ENCODE assay signal across 8 cellular contexts in genomic region chr1:184664042-184664659, GRCh38.
DNase-seq lines count a peak whose midpoint lies in the region; ATAC-seq, FAIRE-seq and TF ChIP-seq lines count a peak whose summit lies in the region.

No MANE protein-coding gene starts in this region.

- DNase-seq in HCT116 (ENCODE audit: low read depth, low spot score): peak; percentile 26
- DNase-seq in NOMO-1 treated with DMSO at 0.1 percent for 48 hours (lab: John Stamatoyannopoulos, UW; ENCODE audit: unreplicated experiment): peak; percentile 60
- peak in 52 of 56 donors; percentile 29 to 83 (median 65) for DNase-seq in amygdala (lab: John Stamatoyannopoulos, UW)
- DNase-seq in cardiac septum (ENCODE audit: low spot score): peak; percentile 84
- DNase-seq in pancreas: peak; percentile 40 to 90 (median 66)

- no peak for FAIRE-seq in pancreas (lab: Jason Lieb, UNC)

- H3K9ac ChIP-seq in ES-I3 (ENCODE audit: low read depth, low read length): peak overlapping the region; percentile 39; the same call in 1 of the 2 replicates
- H3K9ac ChIP-seq in HCT116 (ENCODE audit: low read length): no peak overlapping the region

- peak overlapping the region; percentile 88 for H2AFZ ChIP-seq in HCT116 (ENCODE audit: low read depth, low read length, poor library complexity, severe bottlenecking)

- peak overlapping the region; percentile 70 for H3K4me2 ChIP-seq in HCT116 (ENCODE audit: low read length)

- POLR2A ChIA-PET in HCT116 (lab: Charles Lee): no interaction called here

- H3K36me3 ChIP-seq in ES-I3 (ENCODE audit: insufficient read depth, low read length) (no peaks in the 10 kb centered on the region), HCT116 (ENCODE audit: control insufficient read depth in 1 of 2, insufficient read depth in 2 of 2, low read length in 2 of 2) (no peaks in the 10 kb centered on the region), pancreas (no peaks in the 10 kb centered on the region)

- TF ChIP-seq RAD21 in HCT116 (IDR thresholded peaks at IDR 0.05; ENCODE audit: low read depth): peak; percentile 89

- peaks cover 6% of the 10 kb centered on the region for H3K4me1 ChIP-seq in ES-I3 (ENCODE audit: insufficient read depth, low read length)
- peaks cover 0 to 6% of the 10 kb centered on the region in 2 experiments; a peak in 2 of 4 replicates for H3K4me1 ChIP-seq in HCT116 (ENCODE audit: control insufficient read depth in 1 of 2, insufficient read depth in 2 of 2, low read length in 2 of 2)
- H3K4me1 ChIP-seq in pancreas: no peaks in the 10 kb centered on the region

- no peak for TF ChIP-seq POLR2A in HCT116 (IDR thresholded peaks at IDR 0.05; ENCODE audit: borderline replicate concordance, extremely low read depth, insufficient read depth, insufficient read length)

- H3K27me3 ChIP-seq in HCT116 (ENCODE audit: insufficient read depth, low read length) (no peaks in the 10 kb centered on the region), pancreas (no peaks in the 10 kb centered on the region)

- CTCF ChIA-PET in HCT116 (lab: Charles Lee): interaction anchor here (0.6 to 1.9 kb wide), 22 partner anchors 8 to 748 kb away, joined by 3 to 15 read pairs (median 4); partner anchors contain the start of gene C1orf21

- ATAC-seq in HCT116 (peak; percentile 98), pancreas (peak; percentile 85 to 99 (median 96)), GM19035 (IDR thresholded peaks at IDR 0.05; ENCODE audit: unreplicated experiment) (no peak), HG03565 (IDR thresholded peaks at IDR 0.05; ENCODE audit: unreplicated experiment) (no peak)

- no TSS peak for BruUV-seq in HCT116 (replicated peaks; lab: Mats Ljungman, UMichigan)

- intact Hi-C loops in HCT116 (cut with micrococcal nuclease) (loop anchor here (1.0 to 10.0 kb wide), 3 partner anchors 442 to 749 kb away; no protein-coding TSS in a partner anchor), cardiac septum (cut with DNase I) (loop anchor here (1.0 to 5.0 kb wide), 5 partner anchors 101 to 589 kb away; no protein-coding TSS in a partner anchor), pancreas (cut with DNase I) (no loop called here)

- WGBS in pancreas, 2 donors: 15 to 20% methylated on average over 38 to 40 of the region's 40 CpGs

- peak overlapping the region; percentile 18 to 31 for H3K4me3 ChIP-seq in HCT116 (replicated peaks in 1 of 2; ENCODE audit: low read depth in 1 of 2, low read length in 2 of 2)
- H3K4me3 ChIP-seq in pancreas: peak overlapping the region in 2 of 4 donors; percentile 24 to 27

- RAD21 ChIA-PET in HCT116 (lab: Charles Lee; ENCODE audit: low non-redundant PET in 1 of 2, low total read pairs in 2 of 2, uncharacterized antibody in 2 of 2, unreplicated experiment in 2 of 2): interaction anchor here (0.7 to 1.3 kb wide), 6 partner anchors 28 to 748 kb away, joined by 3 to 4 read pairs (median 4); no protein-coding TSS in a partner anchor

- no peaks in the 10 kb centered on the region for H3K9me2 ChIP-seq in HCT116 (ENCODE audit: insufficient read depth)

- H3K79me2 ChIP-seq in HCT116 (ENCODE audit: insufficient read depth, low read length): no peaks in the 10 kb centered on the region

- H3K9me3 ChIP-seq in ES-I3 (ENCODE audit: control insufficient read depth, insufficient read depth, low read length): no peaks in the 10 kb centered on the region
- H3K9me3 ChIP-seq in HCT116 (ENCODE audit: control insufficient read depth in 1 of 2, insufficient read depth in 1 of 2, low read depth in 1 of 2, low read length in 2 of 2): no peaks in the 10 kb centered on the region
- H3K9me3 ChIP-seq in pancreas: no peaks in the 10 kb centered on the region

- no peaks in the 10 kb centered on the region for H4K20me1 ChIP-seq in HCT116 (ENCODE audit: insufficient read depth)

- TF ChIP-seq CTCF in HCT116 (IDR thresholded peaks at IDR 0.05 in 2 of 3, conservative IDR thresholded peaks at IDR 0.05 in 1 of 3; ENCODE audit: borderline replicate concordance in 1 of 3, insufficient read depth in 1 of 3, low read depth in 2 of 3, low read length in 2 of 3) (peak; percentile 74 to 94 (median 88); a peak in 5 of 6 replicates), pancreas (IDR thresholded peaks at IDR 0.05) (peak; percentile 77 to 89 (median 82))

- H3K27ac ChIP-seq in HCT116 (ENCODE audit: low read depth, low read length): no peak overlapping the region
- no peak overlapping the region for H3K27ac ChIP-seq in pancreas

TF ChIP-seq in HCT116, 20 proteins besides CTCF, POLR2A, EP300 and RAD21:
- TF ChIP-seq EZH2phosphoT487 (IDR thresholded peaks at IDR 0.05; ENCODE audit: borderline replicate concordance) (no peak), CEBPB (IDR thresholded peaks at IDR 0.05; ENCODE audit: low read depth) (no peak), ELF1 (IDR thresholded peaks at IDR 0.05; ENCODE audit: borderline replicate concordance, low read depth) (no peak), SIN3A (IDR thresholded peaks at IDR 0.05; ENCODE audit: low read depth) (no peak), ZNF274 (IDR thresholded peaks at IDR 0.05; ENCODE audit: low read depth, low read length) (no peak), FOSL1 (IDR thresholded peaks at IDR 0.05; ENCODE audit: low read depth) (no peak), ATF3 (IDR thresholded peaks at IDR 0.05) (no peak), REST (IDR thresholded peaks at IDR 0.05; ENCODE audit: low read depth) (no peak), MAX (IDR thresholded peaks at IDR 0.05) (no peak), SP1 (IDR thresholded peaks at IDR 0.05; ENCODE audit: low read depth) (no peak), TCF7L2 (IDR thresholded peaks at IDR 0.05; ENCODE audit: borderline replicate concordance, extremely low read depth, insufficient read depth, insufficient read length) (no peak), ZBTB33 (IDR thresholded peaks at IDR 0.05; ENCODE audit: extremely low read depth, insufficient replicate concordance, low read length) (no peak), JUND (IDR thresholded peaks at IDR 0.05) (no peak), EGR1 (IDR thresholded peaks at IDR 0.05; ENCODE audit: low read depth) (no peak), POLR2AphosphoS5 (IDR thresholded peaks at IDR 0.05; ENCODE audit: low read depth, low read length) (no peak)

Comparison
In these comparisons a context has a peak if more than half of its experiments do, and no peak if none do; other contexts are left out.
1. ATAC-seq: peak in HCT116 (single experiment) and pancreas (4 of 4); none in GM19035 (single experiment) and HG03565 (single experiment).
2. DNase-seq: peak in every context shown above with its lines; median percentile 84 in cardiac septum; 66 in pancreas; 65 in amygdala; 60 in NOMO-1 treated with DMSO at 0.1 percent for 48 hours; 26 in HCT116.
3. intact Hi-C loops: an anchor here in HCT116 (1.0 to 10.0 kb wide) and cardiac septum (1.0 to 5.0 kb wide); none called in pancreas.